21 cellular contexts compared by ENCODE assay signal in the genomic region with DNA sequence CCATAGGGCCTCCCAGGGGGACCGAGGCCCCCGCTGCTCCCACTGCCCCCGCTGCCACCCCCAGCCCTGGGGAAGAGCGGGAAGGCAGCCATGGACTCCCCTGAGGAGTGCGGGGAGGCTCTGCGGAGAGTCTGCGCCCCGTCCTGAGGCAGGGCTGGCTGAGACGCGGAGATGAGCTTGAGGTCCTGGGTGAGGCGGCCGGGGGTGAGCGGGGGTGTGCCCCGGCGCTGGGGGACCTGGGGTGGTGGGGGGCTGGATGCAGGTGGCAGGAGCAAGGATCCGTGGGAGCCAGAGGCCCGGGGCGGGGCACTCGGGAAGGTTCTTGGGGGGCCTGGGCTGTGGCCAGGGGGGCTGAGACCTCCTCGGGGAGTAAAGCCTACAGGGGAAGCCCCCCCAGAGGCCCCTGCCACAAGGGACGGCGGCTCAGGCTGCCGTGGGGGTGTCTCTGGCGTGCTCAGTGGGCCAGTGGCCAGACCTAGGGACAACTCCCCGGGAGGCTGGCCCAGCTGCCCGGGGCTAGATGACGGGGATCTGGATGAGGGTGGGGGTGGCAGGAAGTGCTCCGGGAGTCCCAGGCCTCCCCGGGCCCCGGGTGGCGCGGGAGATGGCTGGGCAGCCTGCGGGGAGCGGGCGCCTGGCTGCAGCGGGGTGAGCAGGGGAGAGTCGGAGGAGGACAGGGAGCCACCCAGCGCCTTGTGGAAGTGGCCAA. TPM values are rescaled to one million over a fixed set of nuclear protein-coding genes. Genes with fewer than 3 reads are reported as not detected.
"Had no signal": no experiment of that assay in that cellular context is flagged by ENCODE, and none has a peak within 500 bp of the region (broad histone marks: within the 10 kb centered on the region; RNA-seq: fewer than 3 reads in every experiment).

No MANE protein-coding gene starts in this region.

- H3K27me3 ChIP-seq: vagina had no signal

- H3K27ac ChIP-seq: neutrophil, parathyroid adenoma, suprapubic skin, transverse colon, vagina had no signal

- H3K4me1 ChIP-seq: parathyroid adenoma, suprapubic skin, transverse colon, vagina had no signal

- H3K9ac ChIP-seq: parathyroid adenoma had no signal

- ATAC-seq: activated CD4-positive, CD25-positive, alpha-beta regulatory T cell treated with anti-CD3 and anti-CD28 coated beads, Interleukin-2, amount 50 U/mL, for 24 hours; activated T-cell treated with anti-CD3 and anti-CD28 coated beads, Interleukin-2, amount 50 U/mL, for 72 hours; natural killer cell had no signal

- H3K36me3 ChIP-seq: neutrophil, suprapubic skin, transverse colon, vagina had no signal

- H3K79me2 ChIP-seq: parathyroid adenoma had no signal

- H3K9me3 ChIP-seq: neutrophil, suprapubic skin, transverse colon, vagina had no signal

- DNase-seq: activated CD8-positive, alpha-beta memory T cell treated with anti-CD3 and anti-CD28 coated beads for 24 hours; activated CD8-positive, alpha-beta memory T cell treated with anti-CD3 and anti-CD28 coated beads, Interleukin-2, amount 50 U/mL, for 48 hours; activated naive CD8-positive, alpha-beta T cell treated with anti-CD3 and anti-CD28 coated beads, Interleukin-2, amount 10 ng/mL, durations not matched to agents 7 days and 5 days; activated T-cell treated with anti-CD3 and anti-CD28 coated beads, Interleukin-2, amount 50 U/mL, for 72 hours; amygdala; caudate nucleus; erythroblast; foreskin melanocyte; mesendoderm; natural killer cell; stimulated activated CD4-positive, alpha-beta T cell treated with anti-CD3 and anti-CD28 coated beads, Interleukin-1b, Interleukin-23, amount 100 ng/mL, for 48 hours; stimulated activated CD8-positive, alpha-beta memory T cell treated with anti-CD3 and anti-CD28 coated beads, Interleukin-4, amount 100 ng/mL, for 48 hours; transverse colon had no signal

- H2AFZ ChIP-seq: parathyroid adenoma had no signal

- FAIRE-seq: colon, endometrium had no signal

- H3K4me3 ChIP-seq: suprapubic skin, transverse colon, vagina had no signal

RNA-seq across cellular contexts. Expression of gene HCN4, which starts 45.9 kb away (rescaled TPM):
- total RNA-seq: activated naive CD8-positive, alpha-beta T cell treated with anti-CD3 and anti-CD28 coated beads, Interleukin-2, amount 10 ng/mL, durations not matched to agents 7 days and 5 days; activated T-cell treated with anti-CD3 and anti-CD28 coated beads, Interleukin-2, amount 50 U/mL, for 72 hours; liver; natural killer cell had no signal
- polyA plus RNA-seq: liver had no signal
